1 cellular context compared by ENCODE assay signal in the genomic region with DNA sequence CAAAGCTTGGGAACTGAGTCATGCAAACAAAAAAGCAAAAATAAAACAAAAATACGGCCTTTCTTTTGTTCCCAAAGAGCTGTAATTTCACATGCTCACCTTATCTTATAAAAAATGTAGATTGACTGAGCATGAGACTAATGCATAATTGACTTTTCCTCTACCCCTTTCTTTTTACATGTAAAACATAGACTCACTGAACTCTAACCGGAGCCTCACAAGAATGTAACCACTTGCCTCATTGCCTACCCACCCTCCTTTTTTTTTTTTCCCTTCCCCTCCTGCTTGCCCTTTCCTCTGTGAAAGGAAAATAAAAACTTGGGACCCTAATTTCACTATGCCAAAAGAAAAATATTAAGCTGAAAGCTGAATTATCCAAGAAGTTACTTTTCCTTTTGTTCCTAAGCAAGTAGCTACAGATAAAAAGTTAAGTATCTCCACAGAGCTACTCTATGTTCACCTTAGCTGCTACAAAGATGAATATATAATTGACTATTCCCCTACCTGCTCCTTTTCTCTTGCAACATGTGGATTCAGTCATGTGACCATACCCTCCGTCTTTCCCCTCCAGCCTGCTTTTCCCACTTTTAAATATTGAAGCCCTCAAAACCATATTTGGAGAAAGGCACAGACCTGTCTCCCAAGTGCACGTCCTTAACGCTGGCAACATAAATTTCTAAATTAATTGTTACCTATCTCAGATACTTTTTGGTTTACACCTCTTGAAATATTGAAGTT.
TF ChIP-seq lines count a peak whose summit lies in the region.

No MANE protein-coding gene starts in this region.

TF ChIP-seq in H1, 55 proteins besides CTCF, POLR2A, EP300 and RAD21:
- no peak for TF ChIP-seq MAFK (IDR thresholded peaks at IDR 0.05; ENCODE audit: low read depth, low read length)
- TF ChIP-seq KDM5A (IDR thresholded peaks at IDR 0.05; ENCODE audit: low read length) = no peak
- no peak for TF ChIP-seq YY1 (IDR thresholded peaks at IDR 0.05; ENCODE audit: low read depth, low read length)
- TF ChIP-seq, protein P1, sequence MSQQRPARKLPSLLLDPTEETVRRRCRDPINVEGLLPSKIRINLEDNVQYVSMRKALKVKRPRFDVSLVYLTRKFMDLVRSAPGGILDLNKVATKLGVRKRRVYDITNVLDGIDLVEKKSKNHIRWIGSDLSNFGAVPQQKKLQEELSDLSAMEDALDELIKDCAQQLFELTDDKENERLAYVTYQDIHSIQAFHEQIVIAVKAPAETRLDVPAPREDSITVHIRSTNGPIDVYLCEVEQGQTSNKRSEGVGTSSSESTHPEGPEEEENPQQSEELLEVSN (IDR thresholded peaks at IDR 0.05) = no peak
- no peak for TF ChIP-seq FOSL1 (IDR thresholded peaks at IDR 0.05; ENCODE audit: insufficient read depth, low read depth, low read length)
- no peak for TF ChIP-seq SRF (IDR thresholded peaks at IDR 0.05; ENCODE audit: low read depth, low read length)
- no peak for TF ChIP-seq RNF2 (IDR thresholded peaks at IDR 0.05; ENCODE audit: borderline replicate concordance, low read depth, low read length, missing control alignments, poor library complexity, severe bottlenecking)
- no peak for TF ChIP-seq CBX8 (IDR thresholded peaks at IDR 0.05; ENCODE audit: borderline replicate concordance, low read depth, low read length)
- no peak for TF ChIP-seq CHD1 (IDR thresholded peaks at IDR 0.05; ENCODE audit: low read depth, low read length)
- no peak for TF ChIP-seq CREB1 (IDR thresholded peaks at IDR 0.05)
- no peak for TF ChIP-seq HDAC2 (IDR thresholded peaks at IDR 0.05; ENCODE audit: borderline replicate concordance in 1 of 2, low read depth in 2 of 2, low read length in 2 of 2)
- TF ChIP-seq GTF2F1 (IDR thresholded peaks at IDR 0.05; ENCODE audit: borderline replicate concordance, low read depth, low read length) = no peak
- no peak for TF ChIP-seq NANOG (IDR thresholded peaks at IDR 0.05; ENCODE audit: insufficient read depth, low read depth, low read length, poor library complexity, severe bottlenecking)
- no peak for TF ChIP-seq SIN3A (conservative IDR thresholded peaks at IDR 0.05 in 1 of 2, IDR thresholded peaks at IDR 0.05 in 1 of 2; ENCODE audit: low read depth in 1 of 2, low read length in 2 of 2)
- no peak for TF ChIP-seq TAF7 (optimal IDR thresholded peaks at IDR 0.05; ENCODE audit: borderline replicate concordance, low read depth, low read length)
- no peak for TF ChIP-seq SAP30 (IDR thresholded peaks at IDR 0.05; ENCODE audit: insufficient read depth, insufficient replicate concordance, low read length)
- TF ChIP-seq SIRT6 (IDR thresholded peaks at IDR 0.05; ENCODE audit: low read length) = no peak
- no peak for TF ChIP-seq KDM1A (IDR thresholded peaks at IDR 0.05; ENCODE audit: borderline replicate concordance, low read length)
- TF ChIP-seq NRF1 (IDR thresholded peaks at IDR 0.05; ENCODE audit: low read depth, low read length) = no peak
